21 cellular contexts compared by ENCODE assay signal in genomic region chr2:121506621-121507020, GRCh38. TPM values are rescaled to one million over a fixed set of nuclear protein-coding genes. Genes with fewer than 3 reads are reported as not detected.
DNase-seq lines count a peak whose midpoint lies in the region; ATAC-seq, FAIRE-seq and TF ChIP-seq lines count a peak whose summit lies in the region.
"Had no signal": no experiment of that assay in that cellular context is flagged by ENCODE, and none has a peak within 500 bp of the region (broad histone marks: within the 10 kb centered on the region; RNA-seq: fewer than 3 reads in every experiment).

No MANE protein-coding gene starts in this region.

- POLR2A ChIA-PET in endothelial cell of umbilical vein (lab: Charles Lee): no interaction called here

- H3K4me2 ChIP-seq in endothelial cell of umbilical vein (ENCODE audit: insufficient read depth, low read length): no peak overlapping the region

- FAIRE-seq in endothelial cell of umbilical vein (lab: Jason Lieb, UNC): peak; percentile 63
- FAIRE-seq: A204.1, GM12878, GM18507 had no signal

- H3K9me1 ChIP-seq in endothelial cell of umbilical vein (replicated peaks; ENCODE audit: control insufficient read depth, extremely low read depth, insufficient read depth, low read length): no peaks in the 10 kb centered on the region

- dilution Hi-C loops in endothelial cell of umbilical vein (cut with MboI; ENCODE audit: extremely low pct_ligation_motif_present, low sequenced_read_pairs): no loop called here

- BruUV-seq in endothelial cell of umbilical vein (replicated peaks; lab: Mats Ljungman, UMichigan): no TSS peak

- intact Hi-C loops in left ventricle myocardium inferior (cut with micrococcal nuclease) (no loop called here), endothelial cell of umbilical vein (cut with micrococcal nuclease) (loop anchor here (10.0 kb wide), 1 partner anchor 102 kb away; no protein-coding TSS in a partner anchor)

- no peak overlapping the region for H3K9ac ChIP-seq in endothelial cell of umbilical vein (replicated peaks; ENCODE audit: extremely low read depth, insufficient read depth, low read length)

- peaks cover 41% of the 10 kb centered on the region for H3K36me3 Mint-ChIP-seq in neural crest cell (ENCODE audit: low read depth)

- H3K4me3 ChIP-seq in left ventricle myocardium inferior (no peak overlapping the region), right atrium auricular region (no peak overlapping the region), endothelial cell of umbilical vein (replicated peaks in 1 of 3; ENCODE audit: insufficient read depth in 1 of 3, low read depth in 1 of 3, low read length in 3 of 3) (no peak overlapping the region)
- H3K4me3 ChIP-seq: GM12878 had no signal

- TF ChIP-seq CTCF in left ventricle myocardium inferior (IDR thresholded peaks at IDR 0.05; ENCODE audit: borderline replicate concordance) (no peak), right atrium auricular region (IDR thresholded peaks at IDR 0.05) (no peak), endothelial cell of umbilical vein (IDR thresholded peaks at IDR 0.05; ENCODE audit: extremely low read depth in 1 of 2, insufficient read depth in 1 of 2, low read depth in 1 of 2, low read length in 2 of 2) (no peak), neural crest cell (conservative IDR thresholded peaks at IDR 0.05) (no peak)

- no peak overlapping the region for H3K4me3 Mint-ChIP-seq in neural crest cell
- H3K4me3 Mint-ChIP-seq in stimulated activated naive CD8-positive, alpha-beta T cell treated with anti-CD3 and anti-CD28 coated beads, Interleukin-15, amount 100 ng/mL, for 72 hours: no peak overlapping the region

- peaks cover 8% of the 10 kb centered on the region for H3K9me3 Mint-ChIP-seq in neural crest cell
- peaks cover 0 to 5% of the 10 kb centered on the region in 2 donors for H3K9me3 Mint-ChIP-seq in stimulated activated naive CD8-positive, alpha-beta T cell treated with anti-CD3 and anti-CD28 coated beads, Interleukin-15, amount 100 ng/mL, for 72 hours

- H3K27me3 ChIP-seq in left ventricle myocardium inferior (ENCODE audit: low read depth) (no peaks in the 10 kb centered on the region), right atrium auricular region (no peaks in the 10 kb centered on the region), endothelial cell of umbilical vein (ENCODE audit: control insufficient read depth in 2 of 2, insufficient read depth in 2 of 2, low read length in 2 of 2) (no peaks in the 10 kb centered on the region)

- H3K4me1 Mint-ChIP-seq in neural crest cell: peaks cover 35% of the 10 kb centered on the region
- H3K4me1 Mint-ChIP-seq in stimulated activated naive CD8-positive, alpha-beta T cell treated with anti-CD3 and anti-CD28 coated beads, Interleukin-15, amount 100 ng/mL, for 72 hours: peaks cover 26% of the 10 kb centered on the region

- CTCF ChIA-PET in endothelial cell of umbilical vein (lab: Charles Lee): interaction anchor here (0.6 to 1.9 kb wide), 2 partner anchors 16 to 104 kb away, joined by 3 to 4 read pairs; no protein-coding TSS in a partner anchor

- DNase-seq in left ventricle myocardium inferior (no peak), right atrium auricular region (ENCODE audit: low spot score) (no peak), endothelial cell of umbilical vein (ENCODE audit: low read depth, low spot score) (no peak), neural crest cell (ENCODE audit: low read depth, low spot score) (no peak), inferior parietal cortex (ENCODE audit: extremely low spot score) (no peak)
- DNase-seq in stimulated activated naive CD8-positive, alpha-beta T cell treated with anti-CD3 and anti-CD28 coated beads, Interleukin-15, amount 100 ng/mL, for 72 hours: no peak
- DNase-seq: IMR-90, Kasumi-1, MV-4-11, NCI-H1436, NCI-H2029 treated with DMSO at 0.1 percent for 48 hours, NCI-H524, OCI-M1, RPMI8226 had no signal

- H4K20me1 ChIP-seq in endothelial cell of umbilical vein (replicated peaks; ENCODE audit: control insufficient read depth, extremely low read depth, insufficient read depth, low read length): no peaks in the 10 kb centered on the region

- H3K36me3 ChIP-seq in left ventricle myocardium inferior (peaks cover 24% of the 10 kb centered on the region), right atrium auricular region (peaks cover 18% of the 10 kb centered on the region), endothelial cell of umbilical vein (ENCODE audit: control insufficient read depth in 2 of 2, extremely low read depth in 1 of 2, insufficient read depth in 2 of 2, low read length in 2 of 2) (no peaks in the 10 kb centered on the region)

- peaks cover 15% of the 10 kb centered on the region for H3K79me2 ChIP-seq in endothelial cell of umbilical vein (ENCODE audit: control insufficient read depth, insufficient read depth, low read length)

- H3K27ac Mint-ChIP-seq in neural crest cell (ENCODE audit: unreplicated experiment): peak overlapping the region; percentile 5
- peak overlapping the region in 1 of 2 donors; percentile 60 for H3K27ac Mint-ChIP-seq in stimulated activated naive CD8-positive, alpha-beta T cell treated with anti-CD3 and anti-CD28 coated beads, Interleukin-15, amount 100 ng/mL, for 72 hours

- no peak for TF ChIP-seq POLR2A in endothelial cell of umbilical vein (IDR thresholded peaks at IDR 0.05; ENCODE audit: low read depth, low read length)

- ATAC-seq in GM19467 (IDR thresholded peaks at IDR 0.05; ENCODE audit: unreplicated experiment): no peak
- ATAC-seq in GM18858 (IDR thresholded peaks at IDR 0.05; ENCODE audit: unreplicated experiment): no peak
- ATAC-seq in stimulated activated naive CD8-positive, alpha-beta T cell treated with anti-CD3 and anti-CD28 coated beads, Interleukin-15, amount 100 ng/mL, for 72 hours: no peak
- ATAC-seq: GM12878 had no signal

- H3K4me1 ChIP-seq in left ventricle myocardium inferior: peaks cover 21% of the 10 kb centered on the region
- H3K4me1 ChIP-seq in right atrium auricular region: no peaks in the 10 kb centered on the region
- peaks cover 9% of the 10 kb centered on the region for H3K4me1 ChIP-seq in endothelial cell of umbilical vein (ENCODE audit: control insufficient read depth, extremely low read depth, insufficient read depth, low read length)

- no peaks in the 10 kb centered on the region for H3K27me3 Mint-ChIP-seq in neural crest cell (ENCODE audit: low read depth)
- no peaks in the 10 kb centered on the region for H3K27me3 Mint-ChIP-seq in stimulated activated naive CD8-positive, alpha-beta T cell treated with anti-CD3 and anti-CD28 coated beads, Interleukin-15, amount 100 ng/mL, for 72 hours

- H3K27ac ChIP-seq in left ventricle myocardium inferior (replicated peaks): peak overlapping the region; percentile 21
- H3K27ac ChIP-seq in right atrium auricular region: no peak overlapping the region
- H3K27ac ChIP-seq in endothelial cell of umbilical vein (ENCODE audit: insufficient read depth, low read depth, low read length): no peak overlapping the region

- H3K9me3 ChIP-seq in left ventricle myocardium inferior (replicated peaks): peaks cover 7% of the 10 kb centered on the region
- H3K9me3 ChIP-seq in right atrium auricular region: peaks cover 0 to 6% of the 10 kb centered on the region in 2 donors
- H3K9me3 ChIP-seq in endothelial cell of umbilical vein (replicated peaks; ENCODE audit: control insufficient read depth, insufficient read depth, low read length): no peaks in the 10 kb centered on the region

- no peak overlapping the region for H2AFZ ChIP-seq in endothelial cell of umbilical vein (ENCODE audit: low read depth, low read length)

TF ChIP-seq in endothelial cell of umbilical vein, 7 proteins besides CTCF, POLR2A, EP300 and RAD21:
- TF ChIP-seq POLR2AphosphoS5 (IDR thresholded peaks at IDR 0.05; ENCODE audit: insufficient read depth, low read depth, low read length) (no peak), GATA2 (IDR thresholded peaks at IDR 0.05; ENCODE audit: insufficient read depth, insufficient read length, low read depth, low read length) (no peak), MYC (IDR thresholded peaks at IDR 0.05; ENCODE audit: low read depth, low read length) (no peak), FOS (IDR thresholded peaks at IDR 0.05; ENCODE audit: borderline replicate concordance, insufficient read depth, low read length) (no peak), EZH2 (IDR thresholded peaks at IDR 0.05; ENCODE audit: borderline replicate concordance, low read depth, low read length, severe bottlenecking) (no peak), JUN (IDR thresholded peaks at IDR 0.05; ENCODE audit: borderline replicate concordance, insufficient read depth, insufficient read length, low read depth) (no peak)
- TF ChIP-seq, protein P1, sequence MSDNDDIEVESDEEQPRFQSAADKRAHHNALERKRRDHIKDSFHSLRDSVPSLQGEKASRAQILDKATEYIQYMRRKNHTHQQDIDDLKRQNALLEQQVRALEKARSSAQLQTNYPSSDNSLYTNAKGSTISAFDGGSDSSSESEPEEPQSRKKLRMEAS (IDR thresholded peaks at IDR 0.05; ENCODE audit: insufficient read depth, insufficient read length): no peak

RNA-seq across cellular contexts. Expression of gene RNU4ATAC, which starts 24.1 kb away (rescaled TPM):
- total RNA-seq in left ventricle myocardium inferior (7.3 TPM), right atrium auricular region (not detected), endothelial cell of umbilical vein (not detected in 2 replicates), neural crest cell (not detected in 2 replicates)
- not detected in 2 replicates for polyA plus RNA-seq in endothelial cell of umbilical vein
- not detected in 2 replicates for polyA plus RNA-seq in endothelial cell of umbilical vein (2011; cell fraction: cytosol; rRNA removed)
- polyA plus RNA-seq in endothelial cell of umbilical vein (2011; cell fraction: nucleus; rRNA removed): not detected in 2 replicates
- polyA plus RNA-seq in endothelial cell of umbilical vein (2012): not detected in 2 replicates
- under 0.01 TPM in 2 replicates for polyA minus RNA-seq in endothelial cell of umbilical vein
- polyA minus RNA-seq in endothelial cell of umbilical vein (2011; cell fraction: cytosol; rRNA and poly(A)+ RNA removed): 8,857 TPM
- polyA minus RNA-seq in endothelial cell of umbilical vein (2011; cell fraction: nucleus; rRNA and poly(A)+ RNA removed): under 0.01 TPM in 2 replicates
- total RNA-seq: G401, GM12878, HT-29 had no signal
- polyA plus RNA-seq: IMR-90 had no signal
